In genomic region chr12:131892711-131893604, GRCh38 we compare ENCODE assay signal across 1 cellular context.
A peak's percentile ranks its signal among the peaks of the same experiment; 100 is the strongest.
TF ChIP-seq lines count a peak whose summit lies in the region.

No MANE protein-coding gene starts in this region.

TF ChIP-seq in HepG2, 621 proteins besides CTCF, POLR2A, EP300 and RAD21 (continued from another document):
- TF ChIP-seq ZNF704 (CRISPR knock-in tag; IDR thresholded peaks at IDR 0.05; ENCODE audit: borderline replicate concordance) (no peak), SP2 (CRISPR knock-in tag; IDR thresholded peaks at IDR 0.05) (no peak), YEATS4 (CRISPR knock-in tag; IDR thresholded peaks at IDR 0.05; ENCODE audit: borderline replicate concordance) (peak; percentile 37; the same call in 1 of the 2 replicates), NFE2L1 (CRISPR knock-in tag; IDR thresholded peaks at IDR 0.05; ENCODE audit: borderline replicate concordance) (no peak), ZNF274 (CRISPR knock-in tag; IDR thresholded peaks at IDR 0.05) (0 out of 2 replicates have a peak, but pooled peaks have one; percentile 47), ZNF282 (IDR thresholded peaks at IDR 0.05; ENCODE audit: partially characterized antibody) (no peak)
